In the genomic region with DNA sequence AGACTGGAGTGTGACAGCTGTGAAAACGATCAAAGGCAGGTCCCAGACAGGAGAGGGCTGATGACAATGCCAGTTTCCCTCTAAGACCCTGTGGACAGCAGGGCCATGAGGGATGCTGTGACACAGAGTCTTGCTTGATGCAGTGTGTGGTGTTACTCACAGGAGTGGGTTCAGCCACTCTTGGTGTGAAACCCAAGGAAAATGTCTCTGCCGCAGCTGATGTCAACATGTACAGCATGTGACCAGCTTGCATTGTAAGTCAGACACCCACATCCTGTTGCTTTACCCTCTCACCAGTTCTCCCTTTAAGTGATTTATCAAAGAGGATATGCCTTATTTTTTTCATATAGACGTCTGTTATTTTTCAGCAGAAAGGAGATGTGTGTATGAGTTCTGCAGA, we compare ENCODE assay signal across 9 cellular contexts.
A peak's percentile ranks its signal among the peaks of the same experiment; 100 is the strongest.
DNase-seq lines count a peak whose midpoint lies in the region; ATAC-seq, FAIRE-seq and TF ChIP-seq lines count a peak whose summit lies in the region.
"Had no signal": no experiment of that assay in that cellular context is flagged by ENCODE, and none has a peak within 500 bp of the region (broad histone marks: within the 10 kb centered on the region; RNA-seq: fewer than 3 reads in every experiment).

No MANE protein-coding gene starts in this region.

- no peaks in the 10 kb centered on the region for H4K20me1 ChIP-seq in endothelial cell of umbilical vein (replicated peaks; ENCODE audit: control insufficient read depth, extremely low read depth, insufficient read depth, low read length)

- peaks cover 9% of the 10 kb centered on the region for H3K9me3 Mint-ChIP-seq in activated CD4-positive, alpha-beta T cell treated with anti-CD3 and anti-CD28 coated beads, Interleukin-2, amount 10 ng/mL, durations not matched to agents 24 days and 14 days
- no peaks in the 10 kb centered on the region for H3K9me3 Mint-ChIP-seq in MCF 10A (ENCODE audit: unreplicated experiment)

- H3K4me3 ChIP-seq in endothelial cell of umbilical vein (replicated peaks in 1 of 3; ENCODE audit: insufficient read depth in 1 of 3, low read depth in 1 of 3, low read length in 3 of 3) (no peak overlapping the region), skin epidermis (no peak overlapping the region)
- H3K4me3 ChIP-seq: dorsolateral prefrontal cortex had no signal

- CTCF ChIA-PET in endothelial cell of umbilical vein (lab: Charles Lee): interaction anchor here (1.1 kb wide), 1 partner anchor 10 kb away, joined by 3 read pairs; no protein-coding TSS in a partner anchor
- CTCF ChIA-PET in MCF 10A (lab: Yijun Ruan, JAX): interaction anchor here (0.8 kb wide), 1 partner anchor 496 kb away, joined by 3 read pairs; no protein-coding TSS in a partner anchor

- POLR2A ChIA-PET in endothelial cell of umbilical vein (lab: Charles Lee): no interaction called here
- POLR2A ChIA-PET in MCF 10A (lab: Yijun Ruan, JAX): interaction anchor here (1.3 to 1.9 kb wide), 3 partner anchors 10 to 13 kb away, joined by 3 to 10 read pairs (median 7); no protein-coding TSS in a partner anchor

- no peaks in the 10 kb centered on the region for H3K27me3 ChIP-seq in endothelial cell of umbilical vein (ENCODE audit: control insufficient read depth in 2 of 2, insufficient read depth in 2 of 2, low read length in 2 of 2)
- H3K27me3 ChIP-seq: dorsolateral prefrontal cortex had no signal

- peak; percentile 72 for DNase-seq in Ammon's horn (ENCODE audit: low spot score)
- peak; percentile 35 to 53 for DNase-seq in Kasumi-1 (lab: John Stamatoyannopoulos, UW)
- DNase-seq in activated CD4-positive, alpha-beta T cell treated with anti-CD3 and anti-CD28 coated beads, Interleukin-2, amount 10 ng/mL, durations not matched to agents 24 days and 14 days: peak; percentile 95
- DNase-seq in endothelial cell of umbilical vein (ENCODE audit: low read depth, low spot score): peak; percentile 87
- no peak for DNase-seq in MCF 10A (ENCODE audit: unreplicated experiment)

- dilution Hi-C loops in endothelial cell of umbilical vein (cut with MboI; ENCODE audit: extremely low pct_ligation_motif_present, low sequenced_read_pairs): no loop called here

- peak overlapping the region; percentile 59 for H2AFZ ChIP-seq in endothelial cell of umbilical vein (ENCODE audit: low read depth, low read length)

- H3K4me1 Mint-ChIP-seq in activated CD4-positive, alpha-beta T cell treated with anti-CD3 and anti-CD28 coated beads, Interleukin-2, amount 10 ng/mL, durations not matched to agents 24 days and 14 days: peaks cover 46% of the 10 kb centered on the region
- no peaks in the 10 kb centered on the region for H3K4me1 Mint-ChIP-seq in MCF 10A (ENCODE audit: insufficient read depth, unreplicated experiment)

- BruUV-seq in endothelial cell of umbilical vein (replicated peaks; lab: Mats Ljungman, UMichigan): no TSS peak
- no TSS peak for BruUV-seq in MCF 10A (replicated peaks; lab: Mats Ljungman, UMichigan)

- H3K79me2 ChIP-seq in endothelial cell of umbilical vein (ENCODE audit: control insufficient read depth, insufficient read depth, low read length): no peaks in the 10 kb centered on the region

- H3K4me2 ChIP-seq in endothelial cell of umbilical vein (ENCODE audit: insufficient read depth, low read length): no peak overlapping the region

- peak overlapping the region; percentile 80 for H3K4me3 Mint-ChIP-seq in activated CD4-positive, alpha-beta T cell treated with anti-CD3 and anti-CD28 coated beads, Interleukin-2, amount 10 ng/mL, durations not matched to agents 24 days and 14 days
- no peak overlapping the region for H3K4me3 Mint-ChIP-seq in MCF 10A (ENCODE audit: unreplicated experiment)

- no peaks in the 10 kb centered on the region for H3K9me1 ChIP-seq in endothelial cell of umbilical vein (replicated peaks; ENCODE audit: control insufficient read depth, extremely low read depth, insufficient read depth, low read length)

- H3K9ac ChIP-seq in endothelial cell of umbilical vein (replicated peaks; ENCODE audit: extremely low read depth, insufficient read depth, low read length): no peak overlapping the region

- no peaks in the 10 kb centered on the region for H3K36me3 ChIP-seq in endothelial cell of umbilical vein (ENCODE audit: control insufficient read depth in 2 of 2, extremely low read depth in 1 of 2, insufficient read depth in 2 of 2, low read length in 2 of 2)

- H3K27ac ChIP-seq in endothelial cell of umbilical vein (ENCODE audit: insufficient read depth, low read depth, low read length) (no peak overlapping the region), skin epidermis (peak overlapping the region in 13 of 21 experiments; percentile 22 to 86 (median 65))
- H3K27ac ChIP-seq: dorsolateral prefrontal cortex had no signal

- ATAC-seq in GM19467 (IDR thresholded peaks at IDR 0.05; ENCODE audit: unreplicated experiment) (peak; percentile 89), SK-N-SH treated with all-trans-retinoic acid at 6 μM for 48 hours (no peak)

- peaks cover 6% of the 10 kb centered on the region for H3K4me1 ChIP-seq in endothelial cell of umbilical vein (ENCODE audit: control insufficient read depth, extremely low read depth, insufficient read depth, low read length)

- H3K27ac Mint-ChIP-seq in activated CD4-positive, alpha-beta T cell treated with anti-CD3 and anti-CD28 coated beads, Interleukin-2, amount 10 ng/mL, durations not matched to agents 24 days and 14 days: peak overlapping the region; percentile 97
- no peak overlapping the region for H3K27ac Mint-ChIP-seq in MCF 10A (ENCODE audit: low read depth, unreplicated experiment)

- peak; percentile 12 for FAIRE-seq in endothelial cell of umbilical vein (lab: Jason Lieb, UNC)

- H3K27me3 Mint-ChIP-seq in activated CD4-positive, alpha-beta T cell treated with anti-CD3 and anti-CD28 coated beads, Interleukin-2, amount 10 ng/mL, durations not matched to agents 24 days and 14 days: no peaks in the 10 kb centered on the region
- H3K27me3 Mint-ChIP-seq in MCF 10A (ENCODE audit: insufficient read depth, unreplicated experiment): no peaks in the 10 kb centered on the region

- TF ChIP-seq POLR2A in endothelial cell of umbilical vein (IDR thresholded peaks at IDR 0.05; ENCODE audit: low read depth, low read length): no peak

- no peaks in the 10 kb centered on the region for H3K9me3 ChIP-seq in endothelial cell of umbilical vein (replicated peaks; ENCODE audit: control insufficient read depth, insufficient read depth, low read length)

- intact Hi-C loops in activated CD4-positive, alpha-beta T cell treated with anti-CD3 and anti-CD28 coated beads, Interleukin-2, amount 10 ng/mL, durations not matched to agents 24 days and 14 days (cut with micrococcal nuclease): loop anchor here (1.0 to 10.0 kb wide), 12 partner anchors 25 to 1050 kb away; a partner anchor contains a TSS
- intact Hi-C loops in endothelial cell of umbilical vein (cut with micrococcal nuclease) (no loop called here), MCF 10A (cut with micrococcal nuclease) (no loop called here)

- H3K36me3 Mint-ChIP-seq in activated CD4-positive, alpha-beta T cell treated with anti-CD3 and anti-CD28 coated beads, Interleukin-2, amount 10 ng/mL, durations not matched to agents 24 days and 14 days (ENCODE audit: low read depth): peaks cover 16% of the 10 kb centered on the region
- H3K36me3 Mint-ChIP-seq in MCF 10A (ENCODE audit: insufficient read depth, unreplicated experiment): no peaks in the 10 kb centered on the region

- TF ChIP-seq CTCF in endothelial cell of umbilical vein (IDR thresholded peaks at IDR 0.05; ENCODE audit: extremely low read depth in 1 of 2, insufficient read depth in 1 of 2, low read depth in 1 of 2, low read length in 2 of 2) (no peak), MCF 10A (IDR thresholded peaks at IDR 0.05; ENCODE audit: unreplicated experiment) (no peak)

TF ChIP-seq in endothelial cell of umbilical vein, 7 proteins besides CTCF, POLR2A, EP300 and RAD21:
- TF ChIP-seq EZH2 (IDR thresholded peaks at IDR 0.05; ENCODE audit: borderline replicate concordance, low read depth, low read length, severe bottlenecking) (no peak), MYC (IDR thresholded peaks at IDR 0.05; ENCODE audit: low read depth, low read length) (no peak), JUN (IDR thresholded peaks at IDR 0.05; ENCODE audit: borderline replicate concordance, insufficient read depth, insufficient read length, low read depth) (no peak)
- TF ChIP-seq, protein P1, sequence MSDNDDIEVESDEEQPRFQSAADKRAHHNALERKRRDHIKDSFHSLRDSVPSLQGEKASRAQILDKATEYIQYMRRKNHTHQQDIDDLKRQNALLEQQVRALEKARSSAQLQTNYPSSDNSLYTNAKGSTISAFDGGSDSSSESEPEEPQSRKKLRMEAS (IDR thresholded peaks at IDR 0.05; ENCODE audit: insufficient read depth, insufficient read length): peak; percentile 13

TF ChIP-seq in SK-N-SH treated with all-trans-retinoic acid at 6 μM for 48 hours, 23 proteins besides CTCF, POLR2A, EP300 and RAD21 (continues in another document):
- TF ChIP-seq ZNF70 (CRISPR knock-in tag; IDR thresholded peaks at IDR 0.05) (no peak), BACH2 (CRISPR knock-in tag; IDR thresholded peaks at IDR 0.05; ENCODE audit: borderline replicate concordance) (no peak), ZFP30 (CRISPR knock-in tag; IDR thresholded peaks at IDR 0.05) (no peak), TCF4 (CRISPR knock-in tag; IDR thresholded peaks at IDR 0.05; ENCODE audit: borderline replicate concordance) (no peak)
- TF ChIP-seq, protein P2, sequence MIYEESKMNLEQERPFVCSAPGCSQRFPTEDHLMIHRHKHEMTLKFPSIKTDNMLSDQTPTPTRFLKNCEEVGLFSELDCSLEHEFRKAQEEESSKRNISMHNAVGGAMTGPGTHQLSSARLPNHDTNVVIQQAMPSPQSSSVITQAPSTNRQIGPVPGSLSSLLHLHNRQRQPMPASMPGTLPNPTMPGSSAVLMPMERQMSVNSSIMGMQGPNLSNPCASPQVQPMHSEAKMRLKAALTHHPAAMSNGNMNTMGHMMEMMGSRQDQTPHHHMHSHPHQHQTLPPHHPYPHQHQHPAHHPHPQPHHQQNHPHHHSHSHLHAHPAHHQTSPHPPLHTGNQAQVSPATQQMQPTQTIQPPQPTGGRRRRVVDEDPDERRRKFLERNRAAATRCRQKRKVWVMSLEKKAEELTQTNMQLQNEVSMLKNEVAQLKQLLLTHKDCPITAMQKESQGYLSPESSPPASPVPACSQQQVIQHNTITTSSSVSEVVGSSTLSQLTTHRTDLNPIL (CRISPR knock-in tag; IDR thresholded peaks at IDR 0.05; ENCODE audit: low read depth): no peak
